8 cellular contexts compared by ENCODE assay signal in genomic region chr6:37500294-37500608, GRCh38. TPM values are rescaled to one million over a fixed set of nuclear protein-coding genes. Genes with fewer than 3 reads are reported as not detected.
DNase-seq lines count a peak whose midpoint lies in the region; ATAC-seq and TF ChIP-seq lines count a peak whose summit lies in the region.

No MANE protein-coding gene starts in this region.

- H4K20me1 ChIP-seq in GM23338 (replicated peaks; ENCODE audit: insufficient read depth): no peaks in the 10 kb centered on the region

- H3K4me3 ChIP-seq in GM23338: peak overlapping the region; percentile 48
- peak overlapping the region; percentile 62 for H3K4me3 ChIP-seq in fibroblast of mammary gland (ENCODE audit: control insufficient read depth, low read depth, low read length)
- peak overlapping the region; percentile 50 to 75 (median 62) for H3K4me3 ChIP-seq in sigmoid colon

- DNase-seq in GM23338 (ENCODE audit: low spot score): no peak
- no peak for DNase-seq in T-cell
- DNase-seq in fibroblast of mammary gland (ENCODE audit: low read depth): no peak
- no peak for DNase-seq in sigmoid colon
- no peak for DNase-seq in nucleus accumbens (lab: John Stamatoyannopoulos, UW)

- H3K9me3 Mint-ChIP-seq in GM23338: peaks cover 2% of the 10 kb centered on the region; the same call in 1 of the 3 replicates
- no peaks in the 10 kb centered on the region for H3K9me3 Mint-ChIP-seq in T-cell

- H3K27ac ChIP-seq in GM23338 (ENCODE audit: low read depth) (peak overlapping the region; percentile 57; the same call in 1 of the 2 replicates), sigmoid colon (no peak overlapping the region)

- H3K27ac Mint-ChIP-seq in GM23338 (peak overlapping the region; percentile 96), T-cell (peak overlapping the region; percentile 90 to 99)

- H3K27me3 ChIP-seq in GM23338 (ENCODE audit: insufficient read depth) (no peaks in the 10 kb centered on the region), sigmoid colon (no peaks in the 10 kb centered on the region)

- TF ChIP-seq EP300 in sigmoid colon (IDR thresholded peaks at IDR 0.05): no peak

- peak overlapping the region; percentile 48; the same call in 1 of the 2 replicates for H2AFZ ChIP-seq in GM23338

- CTCF ChIA-PET in T-cell (lab: Charles Lee): interaction anchor here (0.7 to 4.3 kb wide), 5 partner anchors 17 to 205 kb away, joined by 4 to 38 read pairs (median 6); no protein-coding TSS in a partner anchor

- POLR2A ChIA-PET in T-cell (lab: Charles Lee): interaction anchor here (1.0 to 7.2 kb wide), 4 partner anchors 12 to 17 kb away, joined by 3 to 157 read pairs (median 4); no protein-coding TSS in a partner anchor

- ATAC-seq in GM23338 (no peak), T-cell (replicated peaks in 1 of 4) (no peak), GM19324 (IDR thresholded peaks at IDR 0.05; ENCODE audit: low FRiP score, unreplicated experiment) (no peak), HG03571 (IDR thresholded peaks at IDR 0.05; ENCODE audit: unreplicated experiment) (no peak), HG02870 (IDR thresholded peaks at IDR 0.05; ENCODE audit: unreplicated experiment) (no peak)

- H3K27me3 Mint-ChIP-seq in GM23338 (ENCODE audit: insufficient read depth, low read depth, poor library complexity): peaks cover 16% of the 10 kb centered on the region
- no peaks in the 10 kb centered on the region for H3K27me3 Mint-ChIP-seq in T-cell

- 70 to 73% methylated on average over 4 of the region's 4 CpGs for WGBS in sigmoid colon, 2 donors

- H3K36me3 ChIP-seq in GM23338 (ENCODE audit: insufficient read depth) (no peaks in the 10 kb centered on the region), sigmoid colon (no peaks in the 10 kb centered on the region)

- TF ChIP-seq POLR2A in sigmoid colon (IDR thresholded peaks at IDR 0.05): no peak

- H3K4me1 ChIP-seq in GM23338 (ENCODE audit: insufficient read depth): peaks cover 11% of the 10 kb centered on the region; the same call in 1 of the 2 replicates
- H3K4me1 ChIP-seq in sigmoid colon: peaks cover 0 to 10% (median 5%) of the 10 kb centered on the region in 4 donors

- peaks cover 31% of the 10 kb centered on the region for H3K4me1 Mint-ChIP-seq in GM23338
- H3K4me1 Mint-ChIP-seq in T-cell: peaks cover 67 to 90% (median 84%) of the 10 kb centered on the region in 3 donors

- H3K36me3 Mint-ChIP-seq in GM23338 (ENCODE audit: low read depth) (no peaks in the 10 kb centered on the region), T-cell (no peaks in the 10 kb centered on the region)

- TF ChIP-seq CTCF in GM23338 (conservative IDR thresholded peaks at IDR 0.05; ENCODE audit: low read depth in 2 of 2) (no peak), fibroblast of mammary gland (conservative IDR thresholded peaks at IDR 0.05; ENCODE audit: control insufficient read depth, insufficient read depth, low read depth, low read length) (no peak), sigmoid colon (IDR thresholded peaks at IDR 0.05) (no peak)

- H3K4me2 ChIP-seq in GM23338: peak overlapping the region; percentile 46; the same call in 1 of the 2 replicates

- no peaks in the 10 kb centered on the region for H3K9me2 ChIP-seq in GM23338 (ENCODE audit: insufficient read depth)

- H3K9me3 ChIP-seq in sigmoid colon: no peaks in the 10 kb centered on the region

- H3K79me2 ChIP-seq in GM23338 (replicated peaks; ENCODE audit: insufficient read depth): no peaks in the 10 kb centered on the region

- intact Hi-C loops in sigmoid colon (cut with DNase I): no loop called here

- no peaks in the 10 kb centered on the region for H3F3A ChIP-seq in GM23338 (replicated peaks; ENCODE audit: low read depth)

- H3K4me3 Mint-ChIP-seq in GM23338: peak overlapping the region; percentile 82
- peak overlapping the region; percentile 94 to 96 (median 94) for H3K4me3 Mint-ChIP-seq in T-cell

TF ChIP-seq in GM23338, 12 proteins besides CTCF, POLR2A, EP300 and RAD21:
- TF ChIP-seq STAT1 (IDR thresholded peaks at IDR 0.05; ENCODE audit: unreplicated experiment) (no peak), JUNB (IDR thresholded peaks at IDR 0.05; ENCODE audit: unreplicated experiment) (no peak), ETS1 (IDR thresholded peaks at IDR 0.05) (no peak), EZH2phosphoT487 (IDR thresholded peaks at IDR 0.05; ENCODE audit: unreplicated experiment) (no peak), CREB1 (CRISPR knock-in tag; IDR thresholded peaks at IDR 0.05; ENCODE audit: low read depth) (no peak), ZNF114 (CRISPR knock-in tag; IDR thresholded peaks at IDR 0.05) (no peak), NANOG (IDR thresholded peaks at IDR 0.05; ENCODE audit: borderline replicate concordance) (no peak), ZNF331 (CRISPR knock-in tag; IDR thresholded peaks at IDR 0.05; ENCODE audit: low read depth) (no peak), ZNF462 (CRISPR knock-in tag; IDR thresholded peaks at IDR 0.05) (no peak), EZH2 (IDR thresholded peaks at IDR 0.05; ENCODE audit: low read depth, unreplicated experiment) (no peak)
TF ChIP-seq in GM23338: peak in this region for 0.

RNA-seq across cellular contexts. Expression of gene CCDC167, which starts 0.6 kb away (rescaled TPM):
- total RNA-seq in GM23338 (2014; rRNA removed; shearing (Covaris generic)): 17.6 and 18.0 TPM in 2 replicates
- polyA plus RNA-seq in GM23338 (2016; fragmentation: Nextera tagmentation; extraction: Ambion mirVana): 21.1 and 21.4 TPM in 2 replicates
- 10 to 100 TPM; 14.3 to 25.2 (median 17.8) TPM for total RNA-seq in T-cell
- 10 to 100 TPM; 16.0 to 36.4 (median 22.0) TPM for total RNA-seq in sigmoid colon
- polyA plus RNA-seq in sigmoid colon: 10 to 100 TPM; 13.8 to 54.0 (median 30.3) TPM
